7 cellular contexts compared by ENCODE assay signal in genomic region chr11:62546244-62546936, GRCh38. TPM values are rescaled to one million over a fixed set of nuclear protein-coding genes. Genes with fewer than 3 reads are reported as not detected.
DNase-seq lines count a peak whose midpoint lies in the region; ATAC-seq and TF ChIP-seq lines count a peak whose summit lies in the region.

Gene AHNAK (minus strand): TSS chr11:62546806. CDS start chr11:62536098, 10,708 bp downstream.

- in situ Hi-C loops in endometrial microvascular endothelial cells (cut with HindIII; ENCODE audit: inconsistent ontology term, low pct_unique_long_range_greater_than_20kb, low sequenced_read_pairs) = no loop called here

- peak within 1 kb of the TSS; percentile 90 for H3K4me3 Mint-ChIP-seq in activated CD8-positive, alpha-beta T cell treated with anti-CD3 and anti-CD28 coated beads, Interleukin-2, amount 10 ng/mL, durations not matched to agents 7 days and 5 days

- peaks cover 24% of the 10 kb centered on the region for H3K27me3 Mint-ChIP-seq in activated CD8-positive, alpha-beta T cell treated with anti-CD3 and anti-CD28 coated beads, Interleukin-2, amount 10 ng/mL, durations not matched to agents 7 days and 5 days (ENCODE audit: low read depth)

- CTCF ChIA-PET in activated CD8-positive, alpha-beta T cell treated with anti-CD3 and anti-CD28 coated beads, Interleukin-2, amount 10 ng/mL, durations not matched to agents 7 days and 5 days (lab: Charles Lee) = interaction anchor here (1.0 to 11.6 kb wide), 5 partner anchors 9 to 151 kb away, joined by 4 to 249 read pairs (median 6); no protein-coding TSS in a partner anchor

- H3K9me3 Mint-ChIP-seq in activated CD8-positive, alpha-beta T cell treated with anti-CD3 and anti-CD28 coated beads, Interleukin-2, amount 10 ng/mL, durations not matched to agents 7 days and 5 days (ENCODE audit: insufficient read depth) = no peaks in the 10 kb centered on the region

- peak within 1 kb of the TSS; percentile 53 for H3K27ac ChIP-seq in substantia nigra (ENCODE audit: low read depth, low read length, poor library complexity, severe bottlenecking)

- H3K4me1 Mint-ChIP-seq in activated CD8-positive, alpha-beta T cell treated with anti-CD3 and anti-CD28 coated beads, Interleukin-2, amount 10 ng/mL, durations not matched to agents 7 days and 5 days (ENCODE audit: low read depth) = peaks cover 63% of the 10 kb centered on the region

- H3K36me3 Mint-ChIP-seq in activated CD8-positive, alpha-beta T cell treated with anti-CD3 and anti-CD28 coated beads, Interleukin-2, amount 10 ng/mL, durations not matched to agents 7 days and 5 days (ENCODE audit: low read depth) = peaks cover 4% of the 10 kb centered on the region

- TF ChIP-seq POLR2A in GM18526 (IDR thresholded peaks at IDR 0.05; ENCODE audit: extremely low read depth, insufficient read length) = peak; percentile 33

- ATAC-seq in activated CD8-positive, alpha-beta T cell treated with anti-CD3 and anti-CD28 coated beads, Interleukin-2, amount 10 ng/mL, durations not matched to agents 7 days and 5 days = peak; percentile 63
- ATAC-seq in HG03521 (IDR thresholded peaks at IDR 0.05; ENCODE audit: unreplicated experiment) = no peak

- H3K27ac Mint-ChIP-seq in activated CD8-positive, alpha-beta T cell treated with anti-CD3 and anti-CD28 coated beads, Interleukin-2, amount 10 ng/mL, durations not matched to agents 7 days and 5 days = peak within 1 kb of the TSS; percentile 55

- POLR2A ChIA-PET in activated CD8-positive, alpha-beta T cell treated with anti-CD3 and anti-CD28 coated beads, Interleukin-2, amount 10 ng/mL, durations not matched to agents 7 days and 5 days (lab: Charles Lee) = interaction anchor here (1.3 to 1.5 kb wide), 3 partner anchors 9 to 45 kb away, joined by 5 to 16 read pairs (median 8); partner anchors contain the start of gene TUT1

- peak; percentile 69 for DNase-seq in NCI-H226
- DNase-seq in activated CD8-positive, alpha-beta T cell treated with anti-CD3 and anti-CD28 coated beads, Interleukin-2, amount 10 ng/mL, durations not matched to agents 7 days and 5 days = peak; percentile 75
- DNase-seq in mesenteric fat pad (ENCODE audit: low spot score) = peak; percentile 96
- peak in 19 of 49 donors; percentile 19 to 62 (median 34) for DNase-seq in substantia nigra (lab: John Stamatoyannopoulos, UW)

RNA-seq across cellular contexts. Expression of gene AHNAK, which starts in this region (rescaled TPM):
- 100 to 1,000 TPM; 123 to 129 TPM for total RNA-seq in activated CD8-positive, alpha-beta T cell treated with anti-CD3 and anti-CD28 coated beads, Interleukin-2, amount 10 ng/mL, durations not matched to agents 7 days and 5 days
- total RNA-seq in endometrial microvascular endothelial cells (ENCODE audit: inconsistent ontology term) (299 TPM), mesenteric fat pad (1,254 TPM)
